ENCODE assay signal across 8 cellular contexts in the genomic region with DNA sequence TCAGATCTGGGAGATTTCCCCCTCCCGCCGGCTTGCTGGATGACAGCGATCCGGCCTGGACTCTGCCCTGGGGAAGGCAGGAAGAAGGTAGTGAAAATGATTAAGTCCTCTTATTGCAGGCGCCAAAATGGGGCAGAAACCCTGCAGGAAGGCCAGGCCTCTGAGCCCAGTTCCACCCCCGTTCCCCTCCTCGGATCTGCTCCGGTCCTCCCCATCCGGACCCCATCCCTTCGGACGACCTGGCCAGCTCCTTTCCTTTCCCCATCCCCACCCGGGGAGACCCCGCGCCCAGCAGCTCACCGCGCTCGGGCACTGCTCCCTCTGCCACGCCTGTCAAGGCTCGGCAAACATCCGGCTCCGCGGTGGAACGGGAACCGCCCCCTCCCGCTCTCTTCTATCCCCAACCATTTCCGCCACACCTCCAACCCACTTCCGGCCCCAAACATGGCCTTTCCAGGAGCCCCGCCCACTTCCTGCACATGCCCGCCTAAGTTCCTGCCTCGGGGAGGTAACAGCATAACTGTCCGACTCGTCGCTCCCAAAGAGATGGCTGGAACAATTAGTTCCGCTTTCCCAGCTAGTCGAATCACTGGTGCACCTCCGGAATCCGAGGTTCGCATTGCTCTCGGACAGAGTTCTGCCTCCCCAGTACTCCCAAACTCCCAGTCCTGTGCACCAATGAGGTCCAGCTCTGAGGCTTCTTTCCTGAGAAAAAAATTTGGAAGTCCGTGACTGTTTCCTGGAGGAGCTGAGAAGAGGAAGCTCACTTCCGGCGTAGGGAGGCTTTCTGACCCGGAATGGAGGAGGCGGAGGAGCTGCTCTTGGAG. TPM values are rescaled to one million over a fixed set of nuclear protein-coding genes. Genes with fewer than 3 reads are reported as not detected.
DNase-seq lines count a peak whose midpoint lies in the region; ATAC-seq, FAIRE-seq and TF ChIP-seq lines count a peak whose summit lies in the region.

A gene (minus strand): TSS at position 369 of the 827 bp plus-strand sequence. CDS start 4,512 bp downstream, outside the sequence.
A gene (plus strand): TSS at position 781 of the 827 bp plus-strand sequence. CDS start 17 bp downstream, at position 798.

- peaks cover 19 to 31% of the 10 kb centered on the region in 2 experiments for H3K36me3 ChIP-seq in HepG2 (replicated peaks in 1 of 2; ENCODE audit: control insufficient read depth in 1 of 2, insufficient read depth in 2 of 2, low read length in 2 of 2)

- H3K9me3 Mint-ChIP-seq in CD14-positive monocyte: peaks cover 0 to 2% (median 0%) of the 10 kb centered on the region in 7 donors

- WGBS in HepG2 (ENCODE audit: low lambda C conversion rate): 1% methylated on average over 37 of the region's 44 CpGs

- H3K27me3 ChIP-seq in HepG2 (ENCODE audit: control insufficient read depth in 1 of 2, insufficient read depth in 2 of 2, low read length in 2 of 2): no peaks in the 10 kb centered on the region; a peak in 1 of 5 replicates

- peak in 1 of 2 experiments; percentile 37; a peak in 2 of 4 replicates for TF ChIP-seq EP300 in HepG2 (IDR thresholded peaks at IDR 0.05; ENCODE audit: low read depth in 2 of 2, low read length in 2 of 2)
- no peak for TF ChIP-seq EP300 in HepG2 (CRISPR knock-in tag; IDR thresholded peaks at IDR 0.05; ENCODE audit: borderline replicate concordance)

- CTCF ChIA-PET in HepG2 (lab: Yijun Ruan, JAX; ENCODE audit: low intra/inter-chr PET ratio, low total read pairs): interaction anchor here (0.7 kb wide), 1 partner anchor 101 kb away, joined by 3 read pairs; no protein-coding TSS in a partner anchor

- peaks cover 60% of the 10 kb centered on the region for H3K4me1 ChIP-seq in HepG2 (ENCODE audit: insufficient read depth, low read length)

- TF ChIP-seq RAD21 in HepG2 (CRISPR knock-in tag; IDR thresholded peaks at IDR 0.05): peak; percentile 33; the same call in 1 of the 2 replicates

- H3K27ac ChIP-seq in HepG2 (ENCODE audit: extremely low read length, insufficient read depth, low read length): peak within 1 kb of the TSS; percentile 97

- H2AFZ ChIP-seq in HepG2 (ENCODE audit: low read length): peak within 1 kb of the TSS; percentile 95

- no peaks in the 10 kb centered on the region for H3K9me3 ChIP-seq in HepG2 (ENCODE audit: low read length)

- H3K36me3 Mint-ChIP-seq in CD14-positive monocyte: peaks cover 42 to 58% of the 10 kb centered on the region in 2 donors

- BruUV-seq in HepG2 (replicated peaks; lab: Mats Ljungman, UMichigan): no TSS peak

- in situ Hi-C loops in HepG2 (cut with HindIII; ENCODE audit: extremely low pct_ligation_motif_present, low pct_unique_long_range_greater_than_20kb): no loop called here

- H3K4me1 Mint-ChIP-seq in CD14-positive monocyte: peaks cover 40% of the 10 kb centered on the region

- H4K20me1 ChIP-seq in HepG2 (ENCODE audit: insufficient read depth, low read length): no peaks in the 10 kb centered on the region

- peak within 1 kb of the TSS; percentile 98 for H3K9ac ChIP-seq in HepG2 (ENCODE audit: insufficient read depth, low read depth, low read length)

- TF ChIP-seq CTCF in CD14-positive monocyte (IDR thresholded peaks at IDR 0.05) (no peak), HepG2 (CRISPR knock-in tag; IDR thresholded peaks at IDR 0.05) (no peak)

- peak; percentile 82 to 98 for TF ChIP-seq POLR2A in HepG2 (IDR thresholded peaks at IDR 0.05; ENCODE audit: insufficient read depth in 1 of 2, low read depth in 2 of 2, low read length in 2 of 2)

- peak within 1 kb of the TSS; percentile 73 for H3K4me2 ChIP-seq in HepG2 (ENCODE audit: low read depth, low read length)

- peaks cover 0 to 3% (median 0%) of the 10 kb centered on the region in 3 donors for H3K27me3 Mint-ChIP-seq in CD14-positive monocyte (ENCODE audit: low read depth in 3 of 3)

- H3K4me3 ChIP-seq in HepG2 (replicated peaks in 1 of 3; ENCODE audit: insufficient read depth in 1 of 3, low read depth in 2 of 3, low read length in 3 of 3): peak within 1 kb of the TSS; percentile 83 to 99 (median 98)

- intact Hi-C loops in CD14-positive monocyte (cut with micrococcal nuclease) (loop anchor here (2.0 to 10.0 kb wide), 4 partner anchors 30 to 474 kb away; a partner anchor contains a TSS), HepG2 (cut with micrococcal nuclease; ENCODE audit: unreplicated experiment) (loop anchor here (1.0 kb wide), 1 partner anchor 18 kb away; no protein-coding TSS in a partner anchor)

- H3K4me3 Mint-ChIP-seq in CD14-positive monocyte: peak within 1 kb of the TSS; percentile 96 to 98

- ATAC-seq in GM19397 (IDR thresholded peaks at IDR 0.05; ENCODE audit: unreplicated experiment): peak; percentile 92
- ATAC-seq in HG03571 (IDR thresholded peaks at IDR 0.05; ENCODE audit: unreplicated experiment): peak; percentile 89
- peak; percentile 94 for ATAC-seq in HepG2

- FAIRE-seq in HepG2 (lab: Jason Lieb, UNC): peak; percentile 89

- POLR2A ChIA-PET in HepG2 (lab: Yijun Ruan, JAX): interaction anchor here (1.0 to 11.5 kb wide), 15 partner anchors 9 to 146 kb away, joined by 3 to 272 read pairs (median 6); a partner anchor contains a TSS

- peak within 1 kb of the TSS; percentile 91 to 99 (median 98) for H3K27ac Mint-ChIP-seq in CD14-positive monocyte

- peaks cover 44% of the 10 kb centered on the region for H3K79me2 ChIP-seq in HepG2 (ENCODE audit: insufficient read depth, low read length)

- DNase-seq in CD14-positive monocyte (ENCODE audit: low spot score) (peak; percentile 100), NCI-H82 (lab: John Stamatoyannopoulos, UW) (peak; percentile 99), dermis microvascular lymphatic vessel endothelial cell (ENCODE audit: low read depth in 2 of 2) (peak; percentile 98 to 99), HepG2 (ENCODE audit: low spot score) (peak; percentile 97)
- peak; percentile 99 to 100 for DNase-seq in activated CD4-positive, alpha-beta T cell treated with anti-CD3 and anti-CD28 coated beads, Interleukin-2, amount 50 U/mL, for 48 hours
- peak; percentile 99 for DNase-seq in stimulated activated CD4-positive, alpha-beta T cell treated with anti-CD3 and anti-CD28 coated beads, Interleukin-4, amount 100 ng/mL, for 1 hour

TF ChIP-seq in HepG2, 621 proteins besides CTCF, POLR2A, EP300 and RAD21 (continues in another document):
- TF ChIP-seq CREB1 (IDR thresholded peaks at IDR 0.05) (peak; percentile 75), CREB1 (CRISPR knock-in tag; IDR thresholded peaks at IDR 0.05) (peak; percentile 88), SRSF1 (optimal IDR thresholded peaks at IDR 0.05; ENCODE audit: low read depth, low read length) (peak; percentile 72), KAT8 (CRISPR knock-in tag; IDR thresholded peaks at IDR 0.05) (peak; percentile 96)

RNA-seq across cellular contexts. Expression of the first gene that starts in this region (rescaled TPM):
- 10 to 100 TPM; 31.6 to 59.3 TPM for polyA plus RNA-seq in CD14-positive monocyte
- 20.4 and 32.5 TPM in 2 replicates for total RNA-seq in dermis microvascular lymphatic vessel endothelial cell
- total RNA-seq in HepG2 (2016; rRNA removed; fragmentation: Illumina TruSeq; extraction: Trizol): 18.6 and 22.4 TPM in 2 replicates
- total RNA-seq in HepG2 (2016; cell fraction: cytosol; rRNA removed; fragmentation: Illumina TruSeq; extraction: Trizol; ENCODE audit: low read depth): 2.2 and 2.6 TPM in 2 replicates
- 17.2 and 17.3 TPM in 2 replicates for total RNA-seq in HepG2 (2016; cell fraction: insoluble cytoplasmic fraction; rRNA removed; fragmentation: Illumina TruSeq; extraction: Trizol)
- total RNA-seq in HepG2 (2016; cell fraction: membrane; rRNA removed; fragmentation: Illumina TruSeq; extraction: Trizol): 7.4 and 7.6 TPM in 2 replicates
- total RNA-seq in HepG2 (2016; cell fraction: nucleus; rRNA removed; fragmentation: Illumina TruSeq; extraction: Trizol): 19.5 and 19.8 TPM in 2 replicates
- 30.3 and 30.7 TPM in 2 replicates for polyA plus RNA-seq in HepG2 (2011; rRNA removed)
- 11.4 and 13.8 TPM in 2 replicates for polyA plus RNA-seq in HepG2 (2011; cell fraction: cytosol; rRNA removed)
- polyA plus RNA-seq in HepG2 (2011; cell fraction: nucleus; rRNA removed): 35.4 and 37.1 TPM in 2 replicates
- 17.6 and 26.9 TPM in 2 replicates for polyA plus RNA-seq in HepG2 (2012)
- 1.6 and 1.9 TPM in 2 replicates for polyA plus RNA-seq in HepG2 (2016; cell fraction: cytosol; fragmentation: Illumina TruSeq; extraction: Trizol; ENCODE audit: low read depth)
- 20.3 and 30.3 TPM in 2 replicates for polyA plus RNA-seq in HepG2 (2016; cell fraction: insoluble cytoplasmic fraction; fragmentation: Illumina TruSeq; extraction: Trizol; ENCODE audit: low read depth)
- polyA plus RNA-seq in HepG2 (2016; cell fraction: membrane; fragmentation: Illumina TruSeq; extraction: Trizol; ENCODE audit: low read depth): 5.0 and 6.0 TPM in 2 replicates
- polyA plus RNA-seq in HepG2 (2016; cell fraction: nucleus; fragmentation: Illumina TruSeq; extraction: Trizol; ENCODE audit: insufficient read depth, low read depth): 34.1 and 41.6 TPM in 2 replicates
- 57.4 and 70.9 TPM in 2 replicates for polyA minus RNA-seq in HepG2 (2011; rRNA and poly(A)+ RNA removed; ENCODE audit: low replicate concordance)
- polyA minus RNA-seq in HepG2 (2011; cell fraction: cytosol; rRNA and poly(A)+ RNA removed): 31.2 and 36.9 TPM in 2 replicates
- polyA minus RNA-seq in HepG2 (2011; cell fraction: nucleus; rRNA and poly(A)+ RNA removed): 17.0 and 22.0 TPM in 2 replicates

RNA-seq across cellular contexts. Expression of the second gene that starts in this region (rescaled TPM):
- polyA plus RNA-seq in CD14-positive monocyte: 1 to 10 TPM; 4.1 to 4.2 TPM
- total RNA-seq in dermis microvascular lymphatic vessel endothelial cell: 2.8 and 5.1 TPM in 2 replicates
- total RNA-seq in HepG2 (2016; rRNA removed; fragmentation: Illumina TruSeq; extraction: Trizol): 8.3 and 12.5 TPM in 2 replicates
- total RNA-seq in HepG2 (2016; cell fraction: cytosol; rRNA removed; fragmentation: Illumina TruSeq; extraction: Trizol; ENCODE audit: low read depth): 12.1 and 12.2 TPM in 2 replicates
- 6.9 and 11.8 TPM in 2 replicates for total RNA-seq in HepG2 (2016; cell fraction: insoluble cytoplasmic fraction; rRNA removed; fragmentation: Illumina TruSeq; extraction: Trizol)
- total RNA-seq in HepG2 (2016; cell fraction: membrane; rRNA removed; fragmentation: Illumina TruSeq; extraction: Trizol): 4.8 TPM in 2 replicates
- total RNA-seq in HepG2 (2016; cell fraction: nucleus; rRNA removed; fragmentation: Illumina TruSeq; extraction: Trizol): 12.2 and 12.7 TPM in 2 replicates
- polyA plus RNA-seq in HepG2 (2011; rRNA removed): 11.2 and 15.6 TPM in 2 replicates
- polyA plus RNA-seq in HepG2 (2011; cell fraction: cytosol; rRNA removed): 7.2 and 10.7 TPM in 2 replicates
- polyA plus RNA-seq in HepG2 (2011; cell fraction: nucleus; rRNA removed): 29.5 and 29.9 TPM in 2 replicates
- 7.6 and 9.9 TPM in 2 replicates for polyA plus RNA-seq in HepG2 (2012)
- polyA plus RNA-seq in HepG2 (2016; cell fraction: cytosol; fragmentation: Illumina TruSeq; extraction: Trizol; ENCODE audit: low read depth): 1.7 and 2.3 TPM in 2 replicates
- polyA plus RNA-seq in HepG2 (2016; cell fraction: insoluble cytoplasmic fraction; fragmentation: Illumina TruSeq; extraction: Trizol; ENCODE audit: low read depth): 8.7 and 9.3 TPM in 2 replicates
- 3.3 and 3.7 TPM in 2 replicates for polyA plus RNA-seq in HepG2 (2016; cell fraction: membrane; fragmentation: Illumina TruSeq; extraction: Trizol; ENCODE audit: low read depth)
- 27.1 and 29.0 TPM in 2 replicates for polyA plus RNA-seq in HepG2 (2016; cell fraction: nucleus; fragmentation: Illumina TruSeq; extraction: Trizol; ENCODE audit: insufficient read depth, low read depth)
- 15.2 and 22.6 TPM in 2 replicates for polyA minus RNA-seq in HepG2 (2011; rRNA and poly(A)+ RNA removed; ENCODE audit: low replicate concordance)
- polyA minus RNA-seq in HepG2 (2011; cell fraction: cytosol; rRNA and poly(A)+ RNA removed): 6.3 and 9.7 TPM in 2 replicates
- polyA minus RNA-seq in HepG2 (2011; cell fraction: nucleus; rRNA and poly(A)+ RNA removed): 16.9 and 17.4 TPM in 2 replicates

Comparison
In these comparisons a context has a peak if more than half of its experiments do, and no peak if none do; other contexts are left out.
1. Peak in every context shown above with its lines: DNase-seq, ATAC-seq, H3K4me3 ChIP-seq and H3K27ac ChIP-seq.